Comparison of ENCODE assay signal across 10 cellular contexts in the genomic region with DNA sequence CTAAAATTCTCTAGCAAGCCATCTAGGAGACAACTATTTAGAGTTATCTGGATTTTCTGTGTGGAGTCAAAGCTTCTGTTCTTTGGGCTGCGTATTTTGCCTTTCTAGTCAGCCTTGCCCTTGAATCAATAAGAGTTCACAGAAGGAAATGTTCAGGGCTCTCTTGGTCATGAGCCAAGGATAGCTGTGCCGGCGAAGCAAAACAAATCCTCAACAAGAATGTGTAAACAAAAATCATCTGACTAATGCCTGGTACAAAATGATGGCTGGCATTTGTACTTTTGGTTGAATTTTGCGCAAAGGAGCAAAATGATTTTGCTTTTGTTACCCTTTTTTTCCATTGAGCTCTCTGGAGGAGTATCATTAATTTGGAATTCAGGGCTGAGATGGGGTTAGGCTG.
DNase-seq lines count a peak whose midpoint lies in the region; ATAC-seq and TF ChIP-seq lines count a peak whose summit lies in the region.
"Had no signal": no experiment of that assay in that cellular context is flagged by ENCODE, and none has a peak within 500 bp of the region (broad histone marks: within the 10 kb centered on the region; RNA-seq: fewer than 3 reads in every experiment).

No MANE protein-coding gene starts in this region.

- H3K9me3 ChIP-seq in right lobe of liver = no peaks in the 10 kb centered on the region
- no peaks in the 10 kb centered on the region for H3K9me3 ChIP-seq in aorta (ENCODE audit: control insufficient read depth, low read length)

- 17% methylated on average over 4 of the region's 4 CpGs for WGBS in right lobe of liver (ENCODE audit: insufficient coverage, low coverage, low lambda C conversion rate, missing lambda C conversion rate)
- WGBS in aorta, 2 donors = 36 to 37% methylated on average over 4 of the region's 4 CpGs

- peaks cover 3% of the 10 kb centered on the region; the same call in 1 of the 2 replicates for H3K27me3 Mint-ChIP-seq in HFFc6 (ENCODE audit: insufficient read depth)
- H3K27me3 Mint-ChIP-seq: activated B cell treated with CpG ODN at 0.5 μM for 24 hours had no signal

- H3K4me1 Mint-ChIP-seq in HFFc6 (ENCODE audit: low read depth) = peaks cover 9% of the 10 kb centered on the region; the same call in 1 of the 2 replicates
- H3K4me1 Mint-ChIP-seq: activated B cell treated with CpG ODN at 0.5 μM for 24 hours had no signal

- ATAC-seq in right lobe of liver = peak; percentile 76 to 87 (median 80)
- no peak for ATAC-seq in GM18907 (IDR thresholded peaks at IDR 0.05; ENCODE audit: unreplicated experiment)
- no peak for ATAC-seq in aorta (ENCODE audit: low FRiP score)
- ATAC-seq in esophagus mucosa = no peak
- ATAC-seq in HG03139 (IDR thresholded peaks at IDR 0.05; ENCODE audit: unreplicated experiment) = no peak

- H3K4me3 Mint-ChIP-seq in HFFc6 = no peak overlapping the region
- H3K4me3 Mint-ChIP-seq: activated B cell treated with CpG ODN at 0.5 μM for 24 hours had no signal

- H3K79me2 ChIP-seq in ACC112 (ENCODE audit: control insufficient read depth, insufficient read depth, low read length, unreplicated experiment) = no peaks in the 10 kb centered on the region

- H3K27me3 ChIP-seq in ACC112 (ENCODE audit: insufficient read depth, low read length) (no peaks in the 10 kb centered on the region), right lobe of liver (no peaks in the 10 kb centered on the region), aorta (ENCODE audit: control insufficient read depth in 1 of 2, insufficient read depth in 2 of 2, low read length in 1 of 2) (no peaks in the 10 kb centered on the region)

- peak overlapping the region; percentile 13; the same call in 1 of the 2 replicates for H3K4me3 ChIP-seq in ACC112 (ENCODE audit: low read depth, low read length)
- H3K4me3 ChIP-seq in right lobe of liver = no peak overlapping the region
- H3K4me3 ChIP-seq in aorta (ENCODE audit: low read length in 2 of 2) = no peak overlapping the region

- no peak for TF ChIP-seq POLR2A in right lobe of liver (IDR thresholded peaks at IDR 0.05)

- H3K36me3 Mint-ChIP-seq in HFFc6 (ENCODE audit: low read depth) = no peaks in the 10 kb centered on the region

- H3K27ac Mint-ChIP-seq in HFFc6 = no peak overlapping the region
- H3K27ac Mint-ChIP-seq: activated B cell treated with CpG ODN at 0.5 μM for 24 hours had no signal

- no peaks in the 10 kb centered on the region for H3K9me3 Mint-ChIP-seq in HFFc6
- H3K9me3 Mint-ChIP-seq: activated B cell treated with CpG ODN at 0.5 μM for 24 hours had no signal

- peak overlapping the region; percentile 65 for H3K27ac ChIP-seq in ACC112 (ENCODE audit: low read depth, low read length)
- no peak overlapping the region for H3K27ac ChIP-seq in right lobe of liver
- H3K27ac ChIP-seq in aorta (ENCODE audit: low read depth in 1 of 2, low read length in 2 of 2) = no peak overlapping the region
- H3K27ac ChIP-seq: C4-2B had no signal

- no peak for TF ChIP-seq CTCF in HFFc6 (IDR thresholded peaks at IDR 0.05)
- no peak for TF ChIP-seq CTCF in right lobe of liver (IDR thresholded peaks at IDR 0.05)

- H3K36me3 ChIP-seq in ACC112 (ENCODE audit: insufficient read depth, low read length) (no peaks in the 10 kb centered on the region), right lobe of liver (no peaks in the 10 kb centered on the region), aorta (ENCODE audit: control insufficient read depth in 1 of 2, insufficient read depth in 2 of 2, low read length in 1 of 2) (no peaks in the 10 kb centered on the region)

- H2AFZ ChIP-seq in ACC112 (ENCODE audit: low read length, unreplicated experiment) = no peak overlapping the region

- intact Hi-C loops in right lobe of liver (cut with DNase I) = no loop called here
- intact Hi-C loops in aorta (cut with DNase I) = no loop called here

- peaks cover 34% of the 10 kb centered on the region for H3K4me1 ChIP-seq in ACC112 (ENCODE audit: control insufficient read depth, insufficient read depth, low read length, unreplicated experiment)
- no peaks in the 10 kb centered on the region for H3K4me1 ChIP-seq in right lobe of liver
- H3K4me1 ChIP-seq in aorta (ENCODE audit: control insufficient read depth in 1 of 2, insufficient read depth in 2 of 2, low read length in 2 of 2) = no peaks in the 10 kb centered on the region

- DNase-seq in HFFc6 (peak; percentile 8), astrocyte of the hippocampus (ENCODE audit: low read depth, low spot score) (peak; percentile 53), right lobe of liver (peak in 1 of 3 donors; percentile 24), aorta (no peak)
- DNase-seq: activated B cell treated with CpG ODN at 0.5 μM for 24 hours had no signal

Comparison
In these comparisons a context has a peak if more than half of its experiments do, and no peak if none do; other contexts are left out.
1. DNase-seq: peak in HFFc6 (single experiment) and astrocyte of the hippocampus (single experiment); none in aorta (0 of 2).
2. ATAC-seq: peak in right lobe of liver (4 of 4); none in GM18907 (single experiment), aorta (single experiment), esophagus mucosa (single experiment) and HG03139 (single experiment).